In genomic region chr5:96572864-96573512, GRCh38 we compare ENCODE assay signal across 16 cellular contexts.
DNase-seq lines count a peak whose midpoint lies in the region; ATAC-seq and TF ChIP-seq lines count a peak whose summit lies in the region.
"Had no signal": no experiment of that assay in that cellular context is flagged by ENCODE, and none has a peak within 500 bp of the region (broad histone marks: within the 10 kb centered on the region; RNA-seq: fewer than 3 reads in every experiment).

No MANE protein-coding gene starts in this region.

- peak; percentile 51 for ATAC-seq in activated CD8-positive, alpha-beta memory T cell treated with anti-CD3 and anti-CD28 coated beads, Interleukin-2, amount 10 ng/mL, durations not matched to agents 7 days and 5 days
- ATAC-seq in stimulated activated naive CD8-positive, alpha-beta T cell treated with anti-CD3 and anti-CD28 coated beads, Interleukin-15, amount 100 ng/mL, for 72 hours = peak; percentile 74
- ATAC-seq in HG02870 (IDR thresholded peaks at IDR 0.05; ENCODE audit: unreplicated experiment) (no peak), GM18502 (IDR thresholded peaks at IDR 0.05; ENCODE audit: poor library complexity, unreplicated experiment) (no peak)

- no peak overlapping the region for H3K4me3 ChIP-seq in epithelial cell of proximal tubule (ENCODE audit: low read depth, low read length)
- H3K4me3 ChIP-seq: upper lobe of left lung had no signal

- peaks cover 15% of the 10 kb centered on the region for H3K27me3 Mint-ChIP-seq in activated CD8-positive, alpha-beta memory T cell treated with anti-CD3 and anti-CD28 coated beads, Interleukin-2, amount 10 ng/mL, durations not matched to agents 7 days and 5 days
- H3K27me3 Mint-ChIP-seq in stimulated activated naive CD8-positive, alpha-beta T cell treated with anti-CD3 and anti-CD28 coated beads, Interleukin-15, amount 100 ng/mL, for 72 hours = peaks cover 12% of the 10 kb centered on the region
- peaks cover 3% of the 10 kb centered on the region for H3K27me3 Mint-ChIP-seq in activated T-cell treated with anti-CD3 and anti-CD28 coated beads, Interleukin-2, amount 50 U/mL, for 24 hours

- DNase-seq in activated CD8-positive, alpha-beta memory T cell treated with anti-CD3 and anti-CD28 coated beads, Interleukin-2, amount 10 ng/mL, durations not matched to agents 7 days and 5 days = no peak
- no peak for DNase-seq in activated CD8-positive, alpha-beta memory T cell treated with anti-CD3 and anti-CD28 coated beads, Interleukin-2, amount 50 U/mL, for 48 hours
- peak; percentile 96 for DNase-seq in RPMI7951 (ENCODE audit: low read depth)
- peak; percentile 67 for DNase-seq in epithelial cell of proximal tubule (ENCODE audit: low read depth)
- no peak for DNase-seq in stimulated activated naive CD8-positive, alpha-beta T cell treated with anti-CD3 and anti-CD28 coated beads, Interleukin-15, amount 100 ng/mL, for 72 hours
- DNase-seq in activated T-cell treated with anti-CD3 and anti-CD28 coated beads, Interleukin-2, amount 50 U/mL, for 24 hours = no peak
- DNase-seq: effector memory CD4-positive, alpha-beta T cell; Karpas-422; NCI-H774; occipital lobe; T-helper 9 cell; upper lobe of left lung had no signal

- peak overlapping the region; percentile 7 for H3K27ac Mint-ChIP-seq in activated CD8-positive, alpha-beta memory T cell treated with anti-CD3 and anti-CD28 coated beads, Interleukin-2, amount 10 ng/mL, durations not matched to agents 7 days and 5 days
- no peak overlapping the region for H3K27ac Mint-ChIP-seq in stimulated activated naive CD8-positive, alpha-beta T cell treated with anti-CD3 and anti-CD28 coated beads, Interleukin-15, amount 100 ng/mL, for 72 hours
- no peak overlapping the region for H3K27ac Mint-ChIP-seq in activated T-cell treated with anti-CD3 and anti-CD28 coated beads, Interleukin-2, amount 50 U/mL, for 24 hours
- H3K27ac Mint-ChIP-seq: activated T-helper 1 cell treated with anti-CD3 and anti-CD28 coated beads, Interleukin-12 subunit alpha, Interleukin-12 subunit beta, Interleukin-2, Interleukin-4 antibody, amounts not matched to agents 30 ng/mL and 10 ng/mL and 1 ng/mL, durations not matched to agents 14 hours and 24 hours and 36 hours; B cell had no signal

- CTCF ChIA-PET in activated CD8-positive, alpha-beta memory T cell treated with anti-CD3 and anti-CD28 coated beads, Interleukin-2, amount 10 ng/mL, durations not matched to agents 7 days and 5 days (lab: Charles Lee) = no interaction called here

- no peak overlapping the region for H3K4me3 Mint-ChIP-seq in activated CD8-positive, alpha-beta memory T cell treated with anti-CD3 and anti-CD28 coated beads, Interleukin-2, amount 10 ng/mL, durations not matched to agents 7 days and 5 days
- H3K4me3 Mint-ChIP-seq in stimulated activated naive CD8-positive, alpha-beta T cell treated with anti-CD3 and anti-CD28 coated beads, Interleukin-15, amount 100 ng/mL, for 72 hours = no peak overlapping the region
- H3K4me3 Mint-ChIP-seq in activated T-cell treated with anti-CD3 and anti-CD28 coated beads, Interleukin-2, amount 50 U/mL, for 24 hours = no peak overlapping the region
- H3K4me3 Mint-ChIP-seq: activated T-helper 1 cell treated with anti-CD3 and anti-CD28 coated beads, Interleukin-12 subunit alpha, Interleukin-12 subunit beta, Interleukin-2, Interleukin-4 antibody, amounts not matched to agents 30 ng/mL and 10 ng/mL and 1 ng/mL, durations not matched to agents 14 hours and 24 hours and 36 hours; B cell had no signal

- H3K4me1 Mint-ChIP-seq in activated CD8-positive, alpha-beta memory T cell treated with anti-CD3 and anti-CD28 coated beads, Interleukin-2, amount 10 ng/mL, durations not matched to agents 7 days and 5 days = peaks cover 7% of the 10 kb centered on the region
- no peaks in the 10 kb centered on the region for H3K4me1 Mint-ChIP-seq in stimulated activated naive CD8-positive, alpha-beta T cell treated with anti-CD3 and anti-CD28 coated beads, Interleukin-15, amount 100 ng/mL, for 72 hours
- peaks cover 4% of the 10 kb centered on the region for H3K4me1 Mint-ChIP-seq in activated T-cell treated with anti-CD3 and anti-CD28 coated beads, Interleukin-2, amount 50 U/mL, for 24 hours (ENCODE audit: low read depth)
- H3K4me1 Mint-ChIP-seq: B cell had no signal

- H3K9me3 Mint-ChIP-seq in activated CD8-positive, alpha-beta memory T cell treated with anti-CD3 and anti-CD28 coated beads, Interleukin-2, amount 10 ng/mL, durations not matched to agents 7 days and 5 days (ENCODE audit: low read depth) = peaks cover 5% of the 10 kb centered on the region
- no peaks in the 10 kb centered on the region for H3K9me3 Mint-ChIP-seq in stimulated activated naive CD8-positive, alpha-beta T cell treated with anti-CD3 and anti-CD28 coated beads, Interleukin-15, amount 100 ng/mL, for 72 hours
- H3K9me3 Mint-ChIP-seq in activated T-cell treated with anti-CD3 and anti-CD28 coated beads, Interleukin-2, amount 50 U/mL, for 24 hours = no peaks in the 10 kb centered on the region
- H3K9me3 Mint-ChIP-seq: activated T-helper 1 cell treated with anti-CD3 and anti-CD28 coated beads, Interleukin-12 subunit alpha, Interleukin-12 subunit beta, Interleukin-2, Interleukin-4 antibody, amounts not matched to agents 30 ng/mL and 10 ng/mL and 1 ng/mL, durations not matched to agents 14 hours and 24 hours and 36 hours had no signal

- no peaks in the 10 kb centered on the region for H3K36me3 Mint-ChIP-seq in activated CD8-positive, alpha-beta memory T cell treated with anti-CD3 and anti-CD28 coated beads, Interleukin-2, amount 10 ng/mL, durations not matched to agents 7 days and 5 days
- no peaks in the 10 kb centered on the region for H3K36me3 Mint-ChIP-seq in activated T-cell treated with anti-CD3 and anti-CD28 coated beads, Interleukin-2, amount 50 U/mL, for 24 hours (ENCODE audit: low read depth)

- TF ChIP-seq CTCF in epithelial cell of proximal tubule (conservative IDR thresholded peaks at IDR 0.05; ENCODE audit: low read depth, low read length) = no peak

Comparison
In these comparisons a context has a peak if more than half of its experiments do, and no peak if none do; other contexts are left out.
1. ATAC-seq: peak in activated CD8-positive, alpha-beta memory T cell treated with anti-CD3 and anti-CD28 coated beads, Interleukin-2, amount 10 ng/mL, durations not matched to agents 7 days and 5 days (single experiment) and stimulated activated naive CD8-positive, alpha-beta T cell treated with anti-CD3 and anti-CD28 coated beads, Interleukin-15, amount 100 ng/mL, for 72 hours (single experiment); none in HG02870 (single experiment) and GM18502 (single experiment).
2. DNase-seq: peak in RPMI7951 (single experiment) and epithelial cell of proximal tubule (single experiment); none in activated CD8-positive, alpha-beta memory T cell treated with anti-CD3 and anti-CD28 coated beads, Interleukin-2, amount 10 ng/mL, durations not matched to agents 7 days and 5 days (single experiment), activated CD8-positive, alpha-beta memory T cell treated with anti-CD3 and anti-CD28 coated beads, Interleukin-2, amount 50 U/mL, for 48 hours (single experiment), stimulated activated naive CD8-positive, alpha-beta T cell treated with anti-CD3 and anti-CD28 coated beads, Interleukin-15, amount 100 ng/mL, for 72 hours (0 of 2) and activated T-cell treated with anti-CD3 and anti-CD28 coated beads, Interleukin-2, amount 50 U/mL, for 24 hours (single experiment).